In the genomic region with DNA sequence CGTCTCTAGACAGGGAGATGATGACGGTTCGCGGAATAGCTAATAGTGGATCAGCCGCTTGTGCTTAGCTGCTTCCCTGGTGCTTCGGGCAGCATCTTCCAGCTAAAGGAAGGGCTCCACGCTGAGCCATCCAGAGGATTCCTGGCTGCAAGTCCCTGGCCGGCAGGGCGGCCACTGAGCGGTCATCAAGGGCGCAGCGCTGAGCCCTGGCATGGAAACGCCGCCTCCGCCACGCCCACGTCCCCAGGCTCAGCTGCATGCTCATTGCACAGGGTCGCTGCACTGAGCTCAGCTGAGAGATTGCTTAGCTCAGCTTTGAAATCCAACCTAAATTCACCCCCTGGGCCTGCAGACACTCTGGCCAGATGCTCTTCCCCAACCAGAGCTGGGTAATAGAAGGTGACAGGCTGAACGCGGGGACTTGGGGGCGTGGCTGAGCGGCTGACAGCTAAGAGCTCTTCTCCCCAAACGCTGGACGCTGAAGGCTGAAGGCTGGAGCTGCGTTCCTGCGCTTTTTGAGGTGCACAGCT, we compare ENCODE assay signal across 8 cellular contexts.
A peak's percentile ranks its signal among the peaks of the same experiment; 100 is the strongest.
DNase-seq lines count a peak whose midpoint lies in the region; ATAC-seq, FAIRE-seq and TF ChIP-seq lines count a peak whose summit lies in the region.

No MANE protein-coding gene starts in this region.

- peak overlapping the region; percentile 79 for H3K4me3 Mint-ChIP-seq in nephron progenitor cell

- TF ChIP-seq POLR2A in gastroesophageal sphincter (IDR thresholded peaks at IDR 0.05), result no peak
- no peak for TF ChIP-seq POLR2A in GM12892 (IDR thresholded peaks at IDR 0.05; ENCODE audit: low read depth, low read length)

- TF ChIP-seq EP300 in gastroesophageal sphincter (IDR thresholded peaks at IDR 0.05), result no peak

- no peak overlapping the region for H3K9ac ChIP-seq in HUES6 (ENCODE audit: low read length)

- peaks cover 11% of the 10 kb centered on the region for H3K27me3 Mint-ChIP-seq in nephron progenitor cell (ENCODE audit: low read depth, poor library complexity)

- TF ChIP-seq CTCF in VCaP (conservative IDR thresholded peaks at IDR 0.05) (0 out of 2 replicates have a peak, but pooled peaks have one; percentile 24), gastroesophageal sphincter (IDR thresholded peaks at IDR 0.05) (no peak), nephron progenitor cell (IDR thresholded peaks at IDR 0.05) (peak; percentile 8)

- no peak for FAIRE-seq in GM12892 (lab: Jason Lieb, UNC)

- peak overlapping the region; percentile 56 for H3K4me3 ChIP-seq in HUES6 (ENCODE audit: low read depth, low read length)
- H3K4me3 ChIP-seq in gastroesophageal sphincter, result peak overlapping the region in 1 of 2 donors; percentile 45

- WGBS in gastroesophageal sphincter (ENCODE audit: low coverage in 1 of 2), 2 donors, result 18% methylated on average over 4 of the region's 26 CpGs; no CpG with 5 or more reads in 1 of the 2 donors

- peaks cover 4% of the 10 kb centered on the region; the same call in 1 of the 2 replicates for H3K27me3 ChIP-seq in HUES6 (ENCODE audit: control insufficient read depth, insufficient read depth, low read length)
- H3K27me3 ChIP-seq in gastroesophageal sphincter, result no peaks in the 10 kb centered on the region

- H3K9me3 ChIP-seq in HUES6 (ENCODE audit: control insufficient read depth, insufficient read depth, low read depth, low read length) (peaks cover 10% of the 10 kb centered on the region), gastroesophageal sphincter (no peaks in the 10 kb centered on the region)

- peak; percentile 46 for DNase-seq in D341Med (ENCODE audit: low spot score)
- DNase-seq in nephron progenitor cell, result peak; percentile 86
- no peak for DNase-seq in GM12892 (ENCODE audit: insufficient read length)

- no peaks in the 10 kb centered on the region for H3K36me3 ChIP-seq in HUES6 (ENCODE audit: control insufficient read depth, insufficient read depth, low read length)
- H3K36me3 ChIP-seq in gastroesophageal sphincter, result no peaks in the 10 kb centered on the region

- H3K4me1 ChIP-seq in HUES6 (ENCODE audit: control insufficient read depth, insufficient read depth, low read length) (peaks cover 18% of the 10 kb centered on the region), gastroesophageal sphincter (peaks cover 0 to 10% (median 3%) of the 10 kb centered on the region in 3 donors)

- H3K36me3 Mint-ChIP-seq in nephron progenitor cell (ENCODE audit: low read depth), result peaks cover 5% of the 10 kb centered on the region

- peaks cover 34% of the 10 kb centered on the region for H3K4me1 Mint-ChIP-seq in nephron progenitor cell

- peak overlapping the region; percentile 63 for H3K27ac Mint-ChIP-seq in nephron progenitor cell

- H3K27ac ChIP-seq in HUES6 (ENCODE audit: low read depth, low read length) (no peak overlapping the region), VCaP (no peak overlapping the region), gastroesophageal sphincter (peak overlapping the region in 1 of 4 donors; percentile 4)

- peak; percentile 74 for ATAC-seq in gastroesophageal sphincter
- ATAC-seq in GM18868 (IDR thresholded peaks at IDR 0.05; ENCODE audit: unreplicated experiment), result no peak
- no peak for ATAC-seq in GM21723 (IDR thresholded peaks at IDR 0.05; ENCODE audit: unreplicated experiment)

- peaks cover 14% of the 10 kb centered on the region for H3K9me3 Mint-ChIP-seq in nephron progenitor cell

Comparison
In these comparisons a context has a peak if more than half of its experiments do, and no peak if none do; other contexts are left out.
1. CTCF ChIP-seq: peak in VCaP (single experiment) and nephron progenitor cell (single experiment); none in gastroesophageal sphincter (0 of 4).